ENCODE assay signal across 1 cellular context in genomic region chr9:97803167-97804058, GRCh38.
TF ChIP-seq lines count a peak whose summit lies in the region.

No MANE protein-coding gene starts in this region.

TF ChIP-seq in HepG2, 621 proteins besides CTCF, POLR2A, EP300 and RAD21 (continued from another document):
- TF ChIP-seq ZNF280B (CRISPR knock-in tag; IDR thresholded peaks at IDR 0.05; ENCODE audit: borderline replicate concordance) (0 out of 2 replicates have a peak, but pooled peaks have one; percentile 37), RBFOX2 (IDR thresholded peaks at IDR 0.05; ENCODE audit: low read depth, low read length) (peak; percentile 65), POGZ (CRISPR knock-in tag; IDR thresholded peaks at IDR 0.05) (no peak), MTF2 (CRISPR knock-in tag; IDR thresholded peaks at IDR 0.05; ENCODE audit: borderline replicate concordance) (peak; percentile 60; the same call in 1 of the 2 replicates), ZNF761 (CRISPR knock-in tag; conservative IDR thresholded peaks at IDR 0.05) (no peak), EED (CRISPR knock-in tag; IDR thresholded peaks at IDR 0.05) (0 out of 2 replicates have a peak, but pooled peaks have one; percentile 26), TFDP1 (CRISPR knock-in tag; IDR thresholded peaks at IDR 0.05; ENCODE audit: borderline replicate concordance) (peak; percentile 83), MTF1 (CRISPR knock-in tag; IDR thresholded peaks at IDR 0.05) (no peak), PAF1 (CRISPR knock-in tag; IDR thresholded peaks at IDR 0.05) (no peak), FOXO1 (CRISPR knock-in tag; IDR thresholded peaks at IDR 0.05) (no peak), CEBPG (CRISPR knock-in tag; IDR thresholded peaks at IDR 0.05) (peak; percentile 65), GMEB1 (CRISPR knock-in tag; IDR thresholded peaks at IDR 0.05; ENCODE audit: borderline replicate concordance) (peak; percentile 58; the same call in 1 of the 2 replicates), BHLHE40 (IDR thresholded peaks at IDR 0.05; ENCODE audit: low read length) (no peak), ZNF639 (CRISPR knock-in tag; conservative IDR thresholded peaks at IDR 0.05) (0 out of 2 replicates have a peak, but pooled peaks have one; percentile 43), FIP1L1 (IDR thresholded peaks at IDR 0.05; ENCODE audit: borderline replicate concordance, insufficient read depth, low read depth, low read length) (no peak), ZSCAN20 (CRISPR knock-in tag; IDR thresholded peaks at IDR 0.05; ENCODE audit: borderline replicate concordance) (no peak), ZBTB10 (CRISPR knock-in tag; IDR thresholded peaks at IDR 0.05; ENCODE audit: borderline replicate concordance) (no peak), SP1 (IDR thresholded peaks at IDR 0.05) (no peak), SP1 (CRISPR knock-in tag; IDR thresholded peaks at IDR 0.05) (peak; percentile 74), ZNF772 (CRISPR knock-in tag; IDR thresholded peaks at IDR 0.05) (0 out of 2 replicates have a peak, but pooled peaks have one; percentile 58), EEA1 (CRISPR knock-in tag; IDR thresholded peaks at IDR 0.05; ENCODE audit: borderline replicate concordance) (no peak), HMGXB4 (CRISPR knock-in tag; IDR thresholded peaks at IDR 0.05; ENCODE audit: borderline replicate concordance in 1 of 2, low read depth in 1 of 2) (0 out of 4 replicates have a peak, but pooled peaks of 1 of the 2 experiments have one; percentile 35), ZHX2 (IDR thresholded peaks at IDR 0.05; ENCODE audit: low read depth) (no peak), ZHX2 (CRISPR knock-in tag; IDR thresholded peaks at IDR 0.05; ENCODE audit: borderline replicate concordance) (no peak), CREB1 (IDR thresholded peaks at IDR 0.05) (peak; percentile 98), CREB1 (CRISPR knock-in tag; IDR thresholded peaks at IDR 0.05) (no peak), HOXA5 (CRISPR knock-in tag; IDR thresholded peaks at IDR 0.05) (peak; percentile 55; the same call in 1 of the 2 replicates), CBX2 (IDR thresholded peaks at IDR 0.05; ENCODE audit: low read depth, low read length) (no peak), CBX2 (CRISPR knock-in tag; IDR thresholded peaks at IDR 0.05; ENCODE audit: low read depth) (no peak), ADNP (CRISPR knock-in tag; IDR thresholded peaks at IDR 0.05) (no peak), HDAC1 (CRISPR knock-in tag; IDR thresholded peaks at IDR 0.05) (peak; percentile 57; the same call in 1 of the 2 replicates), ARNT2 (CRISPR knock-in tag; IDR thresholded peaks at IDR 0.05; ENCODE audit: low read depth) (peak; percentile 72), SMAD3 (CRISPR knock-in tag; IDR thresholded peaks at IDR 0.05) (no peak), ZHX1 (CRISPR knock-in tag; IDR thresholded peaks at IDR 0.05; ENCODE audit: low read depth) (0 out of 2 replicates have a peak, but pooled peaks have one; percentile 20), ZNF343 (CRISPR knock-in tag; IDR thresholded peaks at IDR 0.05) (no peak), TP53 (CRISPR knock-in tag; conservative IDR thresholded peaks at IDR 0.05) (no peak)
